In the genomic region with DNA sequence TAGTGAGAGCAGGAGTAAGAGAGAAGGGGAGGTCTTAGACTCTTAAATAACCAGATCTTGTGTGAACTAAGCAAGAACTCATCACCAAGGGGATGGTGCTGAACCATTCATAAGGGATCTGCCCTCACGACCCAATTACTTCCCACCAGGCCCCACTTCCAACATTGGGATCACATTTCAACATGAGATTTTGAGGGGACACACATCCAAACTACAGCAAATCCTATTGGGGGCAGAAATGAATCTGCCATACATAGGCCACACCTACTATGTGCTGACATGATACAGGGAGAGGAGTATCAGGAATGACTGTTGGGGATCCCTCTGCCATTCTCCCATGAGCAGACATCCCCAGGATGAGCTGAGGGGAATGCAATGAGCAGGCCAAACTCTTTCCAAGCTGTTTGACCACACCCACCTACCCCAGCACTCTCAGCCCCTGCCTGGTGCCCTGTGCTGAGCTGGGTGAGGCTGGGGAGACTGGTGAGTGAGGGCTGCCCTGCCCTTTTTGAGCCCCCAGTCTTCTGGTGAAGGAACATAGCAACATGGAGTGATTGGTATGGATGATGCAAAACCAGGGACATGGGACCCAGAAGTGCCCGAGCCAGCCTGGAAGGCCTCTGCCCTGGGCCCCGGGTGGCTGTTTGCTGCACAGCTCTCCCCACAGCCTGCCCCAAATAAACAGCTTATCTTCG, we compare ENCODE assay signal across 8 cellular contexts. TPM values are rescaled to one million over a fixed set of nuclear protein-coding genes. Genes with fewer than 3 reads are reported as not detected.
A peak's percentile ranks its signal among the peaks of the same experiment; 100 is the strongest.
DNase-seq lines count a peak whose midpoint lies in the region; ATAC-seq and TF ChIP-seq lines count a peak whose summit lies in the region.

No MANE protein-coding gene starts in this region.

- intact Hi-C loops in Caco-2 (cut with micrococcal nuclease; ENCODE audit: unreplicated experiment) (no loop called here), dorsolateral prefrontal cortex (cut with DNase I) (loop anchor here (2.0 to 5.0 kb wide), 6 partner anchors 29 to 298 kb away; partner anchors contain the start of gene PPARA (in 1 of the 2))

- no peaks in the 10 kb centered on the region for H3K27me3 Mint-ChIP-seq in Caco-2 (ENCODE audit: insufficient read depth, unreplicated experiment)

- peak overlapping the region; percentile 84 for H3K4me3 Mint-ChIP-seq in Caco-2 (ENCODE audit: unreplicated experiment)

- no peaks in the 10 kb centered on the region for H3K9me3 Mint-ChIP-seq in Caco-2 (ENCODE audit: unreplicated experiment)

- peaks cover 26% of the 10 kb centered on the region for H3K4me1 Mint-ChIP-seq in Caco-2 (ENCODE audit: low read depth, unreplicated experiment)

- POLR2A ChIA-PET in Caco-2 (lab: Charles Lee) = interaction anchor here (0.6 to 1.2 kb wide), 2 partner anchors 28 to 171 kb away, joined by 3 to 5 read pairs; partner anchors contain the start of gene TTC38

- ATAC-seq in GM19463 (IDR thresholded peaks at IDR 0.05; ENCODE audit: unreplicated experiment) (no peak), GM21576 (IDR thresholded peaks at IDR 0.05; ENCODE audit: unreplicated experiment) (no peak)

- no peaks in the 10 kb centered on the region; the same call in 1 of the 2 replicates for H3K36me3 ChIP-seq in Caco-2 (ENCODE audit: control insufficient read depth, insufficient read depth, low read length)
- H3K36me3 ChIP-seq in MG63 = peaks cover 26% of the 10 kb centered on the region
- peaks cover 33% of the 10 kb centered on the region for H3K36me3 ChIP-seq in neuron (ENCODE audit: insufficient read depth, low read length)

- TF ChIP-seq CTCF in Caco-2 (IDR thresholded peaks at IDR 0.05; ENCODE audit: insufficient read depth in 1 of 2, low read depth in 1 of 2, low read length in 1 of 2, severe bottlenecking in 1 of 2, unreplicated experiment in 1 of 2) (no peak), dorsolateral prefrontal cortex (IDR thresholded peaks at IDR 0.05 in 54 of 56, conservative IDR thresholded peaks at IDR 0.05 in 2 of 56; ENCODE audit: low read depth in 1 of 56, partially characterized antibody in 56 of 56) (no peak)

- peaks cover 60% of the 10 kb centered on the region for H3K36me3 Mint-ChIP-seq in Caco-2 (ENCODE audit: insufficient read depth, unreplicated experiment)

- H3K4me3 ChIP-seq in Caco-2 (ENCODE audit: low read depth, low read length) (peak overlapping the region; percentile 51), MG63 (peak overlapping the region; percentile 73), dorsolateral prefrontal cortex (peak overlapping the region in 42 of 59 donors; percentile 54 to 100 (median 78)), neuron (ENCODE audit: low read length) (peak overlapping the region; percentile 72)

- H3K27me3 ChIP-seq in Caco-2 (replicated peaks; ENCODE audit: control insufficient read depth, insufficient read depth, low read length) = no peaks in the 10 kb centered on the region
- H3K27me3 ChIP-seq in MG63 = no peaks in the 10 kb centered on the region
- no peaks in the 10 kb centered on the region for H3K27me3 ChIP-seq in dorsolateral prefrontal cortex
- H3K27me3 ChIP-seq in neuron (ENCODE audit: insufficient read depth, low read length) = no peaks in the 10 kb centered on the region

- BruUV-seq in Caco-2 (replicated peaks; lab: Mats Ljungman, UMichigan) = no TSS peak

- peak overlapping the region; percentile 87 for H3K27ac Mint-ChIP-seq in Caco-2 (ENCODE audit: unreplicated experiment)

- peak overlapping the region in 38 of 59 donors; percentile 69 to 97 (median 91) for H3K27ac ChIP-seq in dorsolateral prefrontal cortex

- H3K9me3 ChIP-seq in Caco-2 = no peaks in the 10 kb centered on the region
- no peaks in the 10 kb centered on the region for H3K9me3 ChIP-seq in MG63
- H3K9me3 ChIP-seq in neuron (ENCODE audit: low read length) = no peaks in the 10 kb centered on the region

- H3K4me1 ChIP-seq in Caco-2 = peaks cover 8% of the 10 kb centered on the region; the same call in 1 of the 2 replicates
- peaks cover 26% of the 10 kb centered on the region for H3K4me1 ChIP-seq in neuron (ENCODE audit: insufficient read depth, low read length)

- CTCF ChIA-PET in Caco-2 (lab: Charles Lee) = interaction anchor here (0.6 to 2.4 kb wide), 3 partner anchors 49 to 189 kb away, joined by 3 to 10 read pairs (median 3); no protein-coding TSS in a partner anchor

- DNase-seq in Caco-2 (no peak), MG63 (peak; percentile 19), dorsolateral prefrontal cortex (no peak), kidney tubule cell (ENCODE audit: low spot score) (no peak), GM19240 (ENCODE audit: insufficient read length, low spot score) (no peak)

- no peak overlapping the region for H2AFZ ChIP-seq in neuron (ENCODE audit: low read depth, low read length)

RNA-seq across cellular contexts. Expression of gene GTSE1, which starts 1.2 kb away (rescaled TPM):
- total RNA-seq in Caco-2 (2022) = 54.4 and 55.1 TPM in 2 replicates
- total RNA-seq in MG63 (2014; rRNA removed; shearing (Covaris generic); ENCODE audit: low replicate concordance) = 25.3 and 25.4 TPM in 2 replicates
- 1 to 10 TPM in 12 of 120 experiments, under 1 TPM in 101, not detected in 7; 0.11 to 1.3 (median 0.53) TPM for total RNA-seq in dorsolateral prefrontal cortex

RNA-seq across cellular contexts. Expression of gene TTC38, which starts 27.6 kb away (rescaled TPM):
- total RNA-seq in Caco-2 (2022) = 44.5 and 48.9 TPM in 2 replicates
- 21.3 and 36.3 TPM in 2 replicates for total RNA-seq in MG63 (2014; rRNA removed; shearing (Covaris generic); ENCODE audit: low replicate concordance)
- 10 to 100 TPM in 105 of 120 experiments, 1 to 10 TPM in 15; 5.5 to 42.2 (median 14.9) TPM for total RNA-seq in dorsolateral prefrontal cortex

RNA-seq across cellular contexts. Expression of gene PKDREJ, which starts 32.3 kb away (rescaled TPM):
- total RNA-seq in Caco-2 (2022) = 0.05 TPM in 1 of 2 replicates, not detected in the other
- total RNA-seq in MG63 (2014; rRNA removed; shearing (Covaris generic); ENCODE audit: low replicate concordance) = not detected in 2 replicates
- under 1 TPM in 71 of 120 experiments, not detected in 49; 0.04 to 0.38 (median 0.10) TPM for total RNA-seq in dorsolateral prefrontal cortex

RNA-seq across cellular contexts. Expression of gene TRMU, which starts 40.1 kb away (rescaled TPM):
- total RNA-seq in Caco-2 (2022) (73.9 and 78.4 TPM in 2 replicates), dorsolateral prefrontal cortex (10 to 100 TPM; 28.6 to 91.0 (median 58.7) TPM)
- total RNA-seq in MG63 (2014; rRNA removed; shearing (Covaris generic); ENCODE audit: low replicate concordance) = 53.9 and 62.1 TPM in 2 replicates

RNA-seq across cellular contexts. Expression of gene CDPF1, which starts 45.3 kb away (rescaled TPM):
- 7.2 and 8.8 TPM in 2 replicates for total RNA-seq in Caco-2 (2022)
- 21.5 and 26.2 TPM in 2 replicates for total RNA-seq in MG63 (2014; rRNA removed; shearing (Covaris generic); ENCODE audit: low replicate concordance)
- total RNA-seq in dorsolateral prefrontal cortex = 10 to 100 TPM in 18 of 120 experiments, 1 to 10 TPM in 102; 3.3 to 15.3 (median 7.3) TPM

Comparison
In these comparisons a context has a peak if more than half of its experiments do, and no peak if none do; other contexts are left out.
1. RNA of gene GTSE1, which starts 1.2 kb away (total RNA-seq): 54.4 to 55.1 TPM in Caco-2 and 25.3 to 25.4 TPM in MG63; 0.11 to 1.3 TPM in dorsolateral prefrontal cortex; every median in the first group is over 10 times any median in the second.
2. Peak in every context shown above with its lines, with median percentiles within 50 percentile points of each other: H3K4me3 ChIP-seq.